In the genomic region with DNA sequence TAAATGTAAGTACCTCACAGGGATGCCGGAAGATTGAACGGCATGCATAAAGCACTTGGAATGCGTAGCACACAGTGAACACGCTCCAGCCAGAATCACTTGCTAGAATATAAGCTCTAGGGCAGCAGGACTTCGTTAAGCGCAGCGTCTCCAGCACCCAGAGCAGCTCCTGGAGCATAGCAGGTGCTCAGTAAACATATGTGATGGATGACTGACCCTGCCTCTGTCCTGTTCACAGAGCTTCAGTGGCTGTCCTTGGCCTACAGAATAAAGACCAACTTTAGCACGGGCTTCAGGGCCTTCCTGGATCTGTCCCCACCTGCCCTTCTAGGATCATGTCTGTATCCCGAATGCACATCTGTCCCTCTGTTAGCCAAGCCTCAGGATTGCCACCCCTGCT, we compare ENCODE assay signal across 15 cellular contexts. TPM values are rescaled to one million over a fixed set of nuclear protein-coding genes. Genes with fewer than 3 reads are reported as not detected.
A peak's percentile ranks its signal among the peaks of the same experiment; 100 is the strongest.
DNase-seq lines count a peak whose midpoint lies in the region; ATAC-seq and TF ChIP-seq lines count a peak whose summit lies in the region.
"Had no signal": no experiment of that assay in that cellular context is flagged by ENCODE, and none has a peak within 500 bp of the region (broad histone marks: within the 10 kb centered on the region; RNA-seq: fewer than 3 reads in every experiment).

No MANE protein-coding gene starts in this region.

- H3K4me3 Mint-ChIP-seq in activated CD4-positive, alpha-beta T cell treated with anti-CD3 and anti-CD28 coated beads for 36 hours, result no peak overlapping the region
- H3K4me3 Mint-ChIP-seq: H9 had no signal

- no peak overlapping the region for H2BK12ac ChIP-seq in neuronal stem cell (ENCODE audit: low read length)

- no peak overlapping the region for H3K14ac ChIP-seq in neuronal stem cell (ENCODE audit: low read length)

- H3K4me1 Mint-ChIP-seq in activated CD4-positive, alpha-beta T cell treated with anti-CD3 and anti-CD28 coated beads for 36 hours, result peaks cover 62% of the 10 kb centered on the region

- H4K20me1 ChIP-seq in DND-41 (ENCODE audit: insufficient read depth, low read length), result peaks cover 84% of the 10 kb centered on the region

- no peak overlapping the region for H4K91ac ChIP-seq in neuronal stem cell (ENCODE audit: low read depth, low read length, poor library complexity)

- no peak overlapping the region for H2BK5ac ChIP-seq in neuronal stem cell (ENCODE audit: low read length)

- no peaks in the 10 kb centered on the region for H3K9me3 Mint-ChIP-seq in activated CD4-positive, alpha-beta T cell treated with anti-CD3 and anti-CD28 coated beads for 36 hours (ENCODE audit: low read depth)
- H3K9me3 Mint-ChIP-seq: CD8-positive, alpha-beta memory T cell; H9 had no signal

- H3K9ac ChIP-seq in DND-41 (ENCODE audit: low read depth, low read length), result no peak overlapping the region
- H3K9ac ChIP-seq in neuronal stem cell (ENCODE audit: low read depth, low read length, poor library complexity), result no peak overlapping the region

- H3K23ac ChIP-seq in neuronal stem cell (ENCODE audit: low read depth, low read length, poor library complexity), result no peak overlapping the region

- H3K4me3 ChIP-seq in DND-41 (ENCODE audit: low read depth in 1 of 2, low read length in 2 of 2), result no peak overlapping the region
- no peak overlapping the region for H3K4me3 ChIP-seq in SJCRH30
- H3K4me3 ChIP-seq in neuronal stem cell (ENCODE audit: low read length in 2 of 2), result no peak overlapping the region
- H3K4me3 ChIP-seq: Peyer's patch had no signal

- H2BK15ac ChIP-seq in neuronal stem cell (ENCODE audit: low read length), result no peak overlapping the region

- H3K4me1 ChIP-seq in DND-41 (ENCODE audit: insufficient read depth, low read length) (peaks cover 54% of the 10 kb centered on the region), SJCRH30 (peaks cover 70% of the 10 kb centered on the region), neuronal stem cell (ENCODE audit: control insufficient read depth in 2 of 2, insufficient read depth in 1 of 2, low read depth in 1 of 2, low read length in 2 of 2) (peaks cover 0 to 4% of the 10 kb centered on the region in 2 donors)

- no peak overlapping the region for H4K8ac ChIP-seq in neuronal stem cell (ENCODE audit: low read depth, low read length)

- no peak overlapping the region for H3K18ac ChIP-seq in neuronal stem cell (ENCODE audit: low read length)

- H3K27me3 ChIP-seq in DND-41 (ENCODE audit: insufficient read depth, low read length, poor library complexity) (no peaks in the 10 kb centered on the region), SJCRH30 (no peaks in the 10 kb centered on the region), neuronal stem cell (ENCODE audit: control insufficient read depth in 3 of 3, insufficient read depth in 3 of 3, low read depth in 1 of 3, low read length in 3 of 3) (peaks cover 8 to 71% (median 20%) of the 10 kb centered on the region in 3 experiments)
- H3K27me3 ChIP-seq: Peyer's patch had no signal

- peaks cover 75% of the 10 kb centered on the region for H3K36me3 ChIP-seq in DND-41 (ENCODE audit: insufficient read depth, low read length)
- no peaks in the 10 kb centered on the region for H3K36me3 ChIP-seq in SJCRH30
- H3K36me3 ChIP-seq in neuronal stem cell (replicated peaks in 1 of 2; ENCODE audit: control insufficient read depth in 2 of 2, insufficient read depth in 2 of 2, low read length in 2 of 2), result no peaks in the 10 kb centered on the region

- H2AFZ ChIP-seq in DND-41 (ENCODE audit: low read depth, low read length) (no peak overlapping the region), neuronal stem cell (ENCODE audit: low read length) (no peak overlapping the region)

- intact Hi-C loops in activated CD4-positive, alpha-beta T cell treated with anti-CD3 and anti-CD28 coated beads for 36 hours (cut with DNase I, micrococcal nuclease), result no loop called here

- no peak for ATAC-seq in activated CD4-positive, alpha-beta T cell treated with anti-CD3 and anti-CD28 coated beads for 36 hours
- no peak for ATAC-seq in DND-41 (ENCODE audit: insufficient read depth, low read depth)

- no peak for TF ChIP-seq CTCF in DND-41 (IDR thresholded peaks at IDR 0.05; ENCODE audit: borderline replicate concordance, extremely low read depth, low read length, poor library complexity, severe bottlenecking)
- no peak for TF ChIP-seq CTCF in GM13977 (IDR thresholded peaks at IDR 0.05; ENCODE audit: extremely low read depth, insufficient read depth, missing control alignments)

- peak overlapping the region; percentile 11 for H2AK5ac ChIP-seq in neuronal stem cell (ENCODE audit: low read depth, low read length)

- no peaks in the 10 kb centered on the region for H3K79me1 ChIP-seq in neuronal stem cell (ENCODE audit: low read depth, low read length)

- no peak overlapping the region for H3K4ac ChIP-seq in neuronal stem cell (ENCODE audit: low read length)

- H3K27ac ChIP-seq in DND-41 (ENCODE audit: low read length), result peak overlapping the region; percentile 56
- peak overlapping the region; percentile 91 for H3K27ac ChIP-seq in SJCRH30
- H3K27ac ChIP-seq in neuronal stem cell (replicated peaks; ENCODE audit: low read length), result no peak overlapping the region

- peaks cover 97% of the 10 kb centered on the region for H3K79me2 ChIP-seq in DND-41 (ENCODE audit: insufficient read depth, low read length)

- H3K4me2 ChIP-seq in DND-41 (ENCODE audit: insufficient read depth, low read length) (no peak overlapping the region), neuronal stem cell (ENCODE audit: insufficient read depth, low read length, poor library complexity, severe bottlenecking) (no peak overlapping the region)

- H2BK120ac ChIP-seq in neuronal stem cell (ENCODE audit: low read depth, low read length), result no peak overlapping the region

- in situ Hi-C loops in GM13977 (cut with MboI; ENCODE audit: low pct_unique_long_range_greater_than_20kb, low sequenced_read_pairs, unreplicated experiment), result no loop called here

- CTCF ChIA-PET in activated CD4-positive, alpha-beta T cell treated with anti-CD3 and anti-CD28 coated beads for 36 hours (lab: Charles Lee), result interaction anchor here (0.7 kb wide), 1 partner anchor 20 kb away, joined by 3 read pairs; no protein-coding TSS in a partner anchor

- no CpG with 5 or more reads among the region's 9 CpGs for WGBS in neuronal stem cell (ENCODE audit: extremely low coverage in 2 of 2, insufficient read length in 2 of 2, insufficient replicate concordance in 1 of 2), 2 donors

- H3K9me3 ChIP-seq in DND-41 (ENCODE audit: insufficient read depth, low read length, severe bottlenecking), result no peaks in the 10 kb centered on the region
- no peaks in the 10 kb centered on the region for H3K9me3 ChIP-seq in SJCRH30 (replicated peaks)
- no peaks in the 10 kb centered on the region for H3K9me3 ChIP-seq in neuronal stem cell (replicated peaks in 1 of 2; ENCODE audit: control insufficient read depth in 2 of 2, insufficient read depth in 1 of 2, low read depth in 1 of 2, low read length in 2 of 2)
- H3K9me3 ChIP-seq: Peyer's patch had no signal

- H3K27ac Mint-ChIP-seq in activated CD4-positive, alpha-beta T cell treated with anti-CD3 and anti-CD28 coated beads for 36 hours, result peak overlapping the region; percentile 47
- H3K27ac Mint-ChIP-seq: H9 had no signal

- H3K27me3 Mint-ChIP-seq in activated CD4-positive, alpha-beta T cell treated with anti-CD3 and anti-CD28 coated beads for 36 hours, result no peaks in the 10 kb centered on the region
- H3K27me3 Mint-ChIP-seq: CD8-positive, alpha-beta memory T cell had no signal

- POLR2A ChIA-PET in activated CD4-positive, alpha-beta T cell treated with anti-CD3 and anti-CD28 coated beads for 36 hours (lab: Charles Lee), result no interaction called here

- no peak for DNase-seq in activated CD4-positive, alpha-beta T cell treated with anti-CD3 and anti-CD28 coated beads for 36 hours
- no peak for DNase-seq in activated CD4-positive, alpha-beta T cell treated with anti-CD3 and anti-CD28 coated beads for 4 hours
- no peak for DNase-seq in DND-41
- DNase-seq in SJCRH30, result peak in 1 of 2 experiments; percentile 22
- no peak for DNase-seq in neuronal stem cell (ENCODE audit: low spot score)
- DNase-seq in NCI-H526 (lab: John Stamatoyannopoulos, UW), result no peak
- no peak for DNase-seq in KG1 (lab: John Stamatoyannopoulos, UW)
- no peak for DNase-seq in GM13977 (ENCODE audit: low spot score)
- DNase-seq: CD8-positive, alpha-beta memory T cell; DMS 273 treated with DMSO at 0.1 percent for 48 hours; H9; MV-4-11; NCI-H1694 treated with DMSO at 0.1 percent for 48 hours; NCI-H345; Peyer's patch had no signal

- H3K36me3 Mint-ChIP-seq in activated CD4-positive, alpha-beta T cell treated with anti-CD3 and anti-CD28 coated beads for 36 hours (ENCODE audit: low read depth), result peaks cover 10% of the 10 kb centered on the region

RNA-seq across cellular contexts. Expression of gene ATP2A3, which starts 6.0 kb away (rescaled TPM):
- total RNA-seq in activated CD4-positive, alpha-beta T cell treated with anti-CD3 and anti-CD28 coated beads for 36 hours, result 10 to 100 TPM; 92.6 to 98.3 TPM
- total RNA-seq in SJCRH30 (2014; rRNA removed; shearing (Covaris generic)), result 1.9 and 2.0 TPM in 2 replicates
- 1.7 TPM for polyA plus RNA-seq in neuronal stem cell (2013, experiment 1 of 2)
- 2.6 TPM for polyA plus RNA-seq in neuronal stem cell (2013, experiment 2 of 2)

RNA-seq across cellular contexts. Expression of gene P2RX1, which starts 41.9 kb away (rescaled TPM):
- total RNA-seq in activated CD4-positive, alpha-beta T cell treated with anti-CD3 and anti-CD28 coated beads for 36 hours, result under 1 TPM; 0.72 to 0.89 TPM
- 0.06 TPM in 1 of 2 replicates, not detected in the other for total RNA-seq in SJCRH30 (2014; rRNA removed; shearing (Covaris generic))
- polyA plus RNA-seq in neuronal stem cell (2013, experiment 1 of 2), result not detected
- not detected for polyA plus RNA-seq in neuronal stem cell (2013, experiment 2 of 2)
- total RNA-seq: H9 had no signal
- polyA plus RNA-seq: CD8-positive, alpha-beta memory T cell had no signal

Comparison
In these comparisons a context has a peak if more than half of its experiments do, and no peak if none do; other contexts are left out.
1. RNA of gene ATP2A3, which starts 6.0 kb away (total RNA-seq): 92.6 to 98.3 TPM in activated CD4-positive, alpha-beta T cell treated with anti-CD3 and anti-CD28 coated beads for 36 hours; 1.9 to 2.0 TPM in SJCRH30; every median in the first group is over 10 times any median in the second.